13 cellular contexts compared by ENCODE assay signal in genomic region chr15:89381330-89381729, GRCh38. TPM values are rescaled to one million over a fixed set of nuclear protein-coding genes. Genes with fewer than 3 reads are reported as not detected.
DNase-seq lines count a peak whose midpoint lies in the region; ATAC-seq and TF ChIP-seq lines count a peak whose summit lies in the region.
"Had no signal": no experiment of that assay in that cellular context is flagged by ENCODE, and none has a peak within 500 bp of the region (broad histone marks: within the 10 kb centered on the region; RNA-seq: fewer than 3 reads in every experiment).

No MANE protein-coding gene starts in this region.

- H3K4me1 ChIP-seq in CD4-positive, alpha-beta memory T cell (ENCODE audit: insufficient read depth, low read length) = no peaks in the 10 kb centered on the region

- intact Hi-C loops in CD4-positive, alpha-beta memory T cell (cut with micrococcal nuclease) = no loop called here

- no peaks in the 10 kb centered on the region for H3K36me3 Mint-ChIP-seq in nephron (ENCODE audit: low read depth)
- no peaks in the 10 kb centered on the region for H3K36me3 Mint-ChIP-seq in CD4-positive, alpha-beta memory T cell

- H3K4me1 Mint-ChIP-seq in nephron = peaks cover 62% of the 10 kb centered on the region
- peaks cover 0 to 21% (median 8%) of the 10 kb centered on the region in 4 donors for H3K4me1 Mint-ChIP-seq in CD4-positive, alpha-beta memory T cell

- H3K27ac Mint-ChIP-seq in nephron = peak overlapping the region in 2 of 3 experiments; percentile 19 to 46
- H3K27ac Mint-ChIP-seq in CD4-positive, alpha-beta memory T cell = peak overlapping the region in 1 of 7 donors; percentile 26
- H3K27ac Mint-ChIP-seq: B cell; CD4-positive, alpha-beta T cell had no signal

- DNase-seq in SK-N-DZ (ENCODE audit: low spot score) = peak; percentile 76
- no peak for DNase-seq in CD4-positive, alpha-beta memory T cell
- DNase-seq in coronary artery (ENCODE audit: low spot score) = no peak
- DNase-seq: C1 segment of cervical spinal cord; CD4-positive, alpha-beta T cell; DMS79 had no signal

- H3K27ac ChIP-seq in angular gyrus (ENCODE audit: low read depth, low read length) (peak overlapping the region; percentile 76), coronary artery (no peak overlapping the region)
- no peak overlapping the region for H3K27ac ChIP-seq in CD4-positive, alpha-beta memory T cell (ENCODE audit: low read depth, low read length)

- H3K4me3 Mint-ChIP-seq in nephron = no peak overlapping the region
- H3K4me3 Mint-ChIP-seq in CD4-positive, alpha-beta memory T cell = no peak overlapping the region

- ATAC-seq in GM21786 (IDR thresholded peaks at IDR 0.05; ENCODE audit: unreplicated experiment) = no peak
- ATAC-seq in GM21447 (IDR thresholded peaks at IDR 0.05; ENCODE audit: unreplicated experiment) = no peak
- ATAC-seq: HepG2 had no signal

- TF ChIP-seq CTCF in nephron (IDR thresholded peaks at IDR 0.05; ENCODE audit: unreplicated experiment in 3 of 3) (no peak), coronary artery (IDR thresholded peaks at IDR 0.05) (no peak)

- H3K4me3 ChIP-seq in CD4-positive, alpha-beta memory T cell (ENCODE audit: low read length in 2 of 2) = no peak overlapping the region
- no peak overlapping the region for H3K4me3 ChIP-seq in coronary artery
- H3K4me3 ChIP-seq: HAP-1 had no signal

- POLR2A ChIA-PET in CD4-positive, alpha-beta memory T cell (lab: Charles Lee; ENCODE audit: partially characterized antibody) = interaction anchor here (0.6 kb wide), 1 partner anchor 115 kb away, joined by 4 read pairs; no protein-coding TSS in a partner anchor

- peaks cover 89% of the 10 kb centered on the region for H3K27me3 Mint-ChIP-seq in nephron (ENCODE audit: low read depth)
- peaks cover 40 to 49% of the 10 kb centered on the region in 2 donors for H3K27me3 Mint-ChIP-seq in CD4-positive, alpha-beta memory T cell

- no peaks in the 10 kb centered on the region for H3K9me3 ChIP-seq in CD4-positive, alpha-beta memory T cell (ENCODE audit: control insufficient read depth in 1 of 2, low read length in 2 of 2)
- H3K9me3 ChIP-seq: HAP-1 had no signal

- H3K9me3 Mint-ChIP-seq in nephron = no peaks in the 10 kb centered on the region
- no peaks in the 10 kb centered on the region for H3K9me3 Mint-ChIP-seq in CD4-positive, alpha-beta memory T cell
- H3K9me3 Mint-ChIP-seq: CD4-positive, alpha-beta T cell had no signal

- no peaks in the 10 kb centered on the region for H3K36me3 ChIP-seq in CD4-positive, alpha-beta memory T cell (ENCODE audit: insufficient read depth, low read length)
- H3K36me3 ChIP-seq: HAP-1 had no signal

- peaks cover 30% of the 10 kb centered on the region for H3K27me3 ChIP-seq in CD4-positive, alpha-beta memory T cell (ENCODE audit: insufficient read depth, low read length)

- CTCF ChIA-PET in CD4-positive, alpha-beta memory T cell (lab: Charles Lee; ENCODE audit: partially characterized antibody) = no interaction called here

RNA-seq across cellular contexts. Expression of gene POLG, which starts 46.7 kb away (rescaled TPM):
- polyA plus RNA-seq in SK-N-DZ (2014; cell fraction: cytosol; rRNA removed) = 41.7 and 43.4 TPM in 2 replicates
- polyA plus RNA-seq in SK-N-DZ (2014; cell fraction: nucleus; rRNA removed) = 143 and 176 TPM in 2 replicates
- 100 to 1,000 TPM; 148 to 151 TPM for total RNA-seq in CD4-positive, alpha-beta memory T cell
- polyA plus RNA-seq in CD4-positive, alpha-beta memory T cell = 10 to 100 TPM; 19.4 to 51.4 TPM
